21 cellular contexts compared by ENCODE assay signal in the genomic region with DNA sequence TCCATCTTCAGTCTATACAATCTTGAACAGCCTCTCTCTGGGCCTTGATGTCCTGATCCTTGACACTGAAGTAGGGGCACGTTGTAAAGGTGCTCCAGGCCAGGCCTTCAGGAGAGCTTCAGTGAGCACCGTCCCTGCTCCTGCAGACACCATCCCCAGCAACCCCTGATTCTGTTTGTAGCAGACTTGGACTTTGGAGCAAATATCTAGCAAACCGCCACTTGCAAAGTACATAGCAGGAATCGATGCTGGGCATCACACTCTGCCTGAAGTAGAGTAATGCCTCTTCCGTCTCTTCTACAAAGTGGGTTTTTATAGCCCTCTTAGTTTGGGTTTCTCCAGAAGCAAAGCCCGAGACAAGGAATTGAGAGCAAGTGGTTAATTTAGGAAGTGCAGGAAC.
"Had no signal": no experiment of that assay in that cellular context is flagged by ENCODE, and none has a peak within 500 bp of the region (broad histone marks: within the 10 kb centered on the region; RNA-seq: fewer than 3 reads in every experiment).

No MANE protein-coding gene starts in this region.

- DNase-seq: dermis blood vessel endothelial cell; dorsolateral prefrontal cortex; effector CD4-positive, alpha-beta T cell; effector memory CD4-positive, alpha-beta T cell; foreskin keratinocyte; heart left ventricle; hippocampal formation; left cardiac atrium; left ventricle myocardium inferior; lower lobe of right lung; mesenchymal stem cell; mucosa of descending colon; naive B cell had no signal

- H3K27ac ChIP-seq: coronary artery, dorsolateral prefrontal cortex, esophagus muscularis mucosa, foreskin keratinocyte, gastroesophageal sphincter, heart left ventricle, left ventricle myocardium inferior, lower lobe of right lung had no signal

- ATAC-seq: foreskin keratinocyte, gastroesophageal sphincter, heart left ventricle, left cardiac atrium, lower lobe of right lung, mucosa of descending colon had no signal

- FAIRE-seq: colon, endothelial cell of umbilical vein, frontal cortex, islet of Langerhans, keratinocyte had no signal

- H3K4me3 ChIP-seq: coronary artery, dorsolateral prefrontal cortex, esophagus muscularis mucosa, gastroesophageal sphincter, heart left ventricle, left ventricle myocardium inferior, lower lobe of right lung, mucosa of descending colon had no signal

- H3K4me1 ChIP-seq: esophagus muscularis mucosa, foreskin keratinocyte, gastroesophageal sphincter, heart left ventricle, left ventricle myocardium inferior, lower lobe of right lung had no signal

- H3K36me3 ChIP-seq: esophagus muscularis mucosa, gastroesophageal sphincter, heart left ventricle, left ventricle myocardium inferior, lower lobe of right lung had no signal

- H3K9me3 ChIP-seq: lower lobe of right lung, mucosa of descending colon had no signal

- H3K27me3 ChIP-seq: foreskin keratinocyte had no signal
